1 cellular context compared by ENCODE assay signal in the genomic region with DNA sequence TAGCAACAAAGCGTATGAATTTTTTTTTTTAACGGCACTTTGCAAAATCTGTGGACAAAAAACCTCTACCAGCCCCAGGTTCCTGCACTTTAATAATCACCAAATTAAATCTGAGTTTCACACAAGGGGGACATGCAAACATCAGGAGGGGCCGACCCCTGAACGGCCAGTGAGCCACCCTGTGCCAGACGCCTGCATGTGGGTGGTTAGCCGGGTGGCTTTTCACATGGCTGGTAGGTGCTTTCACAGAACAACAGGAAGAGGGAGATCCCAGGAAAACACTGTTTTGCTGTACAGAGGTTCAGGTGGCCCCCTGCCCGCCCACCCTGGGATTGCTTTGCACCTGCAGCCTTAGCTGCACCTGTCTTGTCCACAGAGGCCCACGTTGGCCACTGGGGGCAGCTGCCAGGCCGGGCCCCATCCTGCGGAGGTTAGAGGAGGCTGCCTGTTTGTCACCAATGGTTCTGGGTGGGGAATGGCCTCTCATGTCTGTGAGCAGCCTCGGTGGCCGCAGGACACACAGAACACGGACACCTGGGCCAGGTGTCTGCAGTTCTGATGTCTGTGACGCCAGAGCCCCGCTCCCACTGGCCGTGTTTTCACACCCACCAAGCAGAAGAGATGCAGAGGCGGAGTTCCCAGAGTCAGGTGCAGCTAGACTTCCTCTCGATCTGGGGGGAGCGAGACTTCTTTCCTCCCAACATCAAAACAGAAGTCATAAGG.
TF ChIP-seq lines count a peak whose summit lies in the region.

No MANE protein-coding gene starts in this region.

TF ChIP-seq in H1, 55 proteins besides CTCF, POLR2A, EP300 and RAD21 (continued from another document):
- no peak for TF ChIP-seq BRCA1 (IDR thresholded peaks at IDR 0.05; ENCODE audit: low read depth, low read length)
